ENCODE assay signal across 9 cellular contexts in genomic region chr14:90624228-90624627, GRCh38.
DNase-seq lines count a peak whose midpoint lies in the region; ATAC-seq and TF ChIP-seq lines count a peak whose summit lies in the region.
"Had no signal": no experiment of that assay in that cellular context is flagged by ENCODE, and none has a peak within 500 bp of the region (broad histone marks: within the 10 kb centered on the region; RNA-seq: fewer than 3 reads in every experiment).

No MANE protein-coding gene starts in this region.

- H3K27me3 Mint-ChIP-seq in neural crest cell (ENCODE audit: low read depth), result no peaks in the 10 kb centered on the region

- H3K9me3 Mint-ChIP-seq in neural crest cell, result peaks cover 4% of the 10 kb centered on the region

- DNase-seq in Daoy (ENCODE audit: low read depth), result peak; percentile 81
- peak; percentile 84 for DNase-seq in RPMI7951 (ENCODE audit: low read depth)
- peak; percentile 58 for DNase-seq in fibroblast of mammary gland (ENCODE audit: low read depth)
- DNase-seq in neural crest cell (ENCODE audit: low read depth, low spot score), result no peak
- DNase-seq in hippocampal formation (lab: John Stamatoyannopoulos, UW), result no peak
- DNase-seq in NCI-H1417 treated with DMSO at 0.1 percent for 48 hours (lab: John Stamatoyannopoulos, UW), result no peak

- H3K4me1 Mint-ChIP-seq in neural crest cell, result peaks cover 27% of the 10 kb centered on the region

- no peak overlapping the region for H3K4me3 ChIP-seq in fibroblast of mammary gland (ENCODE audit: control insufficient read depth, low read depth, low read length)
- H3K4me3 ChIP-seq: vagina had no signal

- H3K27ac Mint-ChIP-seq in neural crest cell (ENCODE audit: unreplicated experiment), result peak overlapping the region; percentile 98

- no peak overlapping the region for H3K4me3 Mint-ChIP-seq in neural crest cell

- no peak for ATAC-seq in HG03108 (IDR thresholded peaks at IDR 0.05; ENCODE audit: unreplicated experiment)
- ATAC-seq in HG03565 (IDR thresholded peaks at IDR 0.05; ENCODE audit: unreplicated experiment), result no peak

- H3K36me3 Mint-ChIP-seq in neural crest cell (ENCODE audit: low read depth), result peaks cover 13% of the 10 kb centered on the region

- TF ChIP-seq CTCF in fibroblast of mammary gland (conservative IDR thresholded peaks at IDR 0.05; ENCODE audit: control insufficient read depth, insufficient read depth, low read depth, low read length), result no peak
- TF ChIP-seq CTCF in neural crest cell (conservative IDR thresholded peaks at IDR 0.05), result no peak

Comparison
In these comparisons a context has a peak if more than half of its experiments do, and no peak if none do; other contexts are left out.
1. DNase-seq: peak in Daoy (single experiment), RPMI7951 (single experiment) and fibroblast of mammary gland (single experiment); none in neural crest cell (single experiment), hippocampal formation (0 of 2) and NCI-H1417 treated with DMSO at 0.1 percent for 48 hours (single experiment).